Comparison of ENCODE assay signal across 1 cellular context in genomic region chr9:69130456-69131441, GRCh38.
TF ChIP-seq lines count a peak whose summit lies in the region.

No MANE protein-coding gene starts in this region.

TF ChIP-seq in GM23338, 12 proteins besides CTCF, POLR2A, EP300 and RAD21 (continued from another document):
- no peak for TF ChIP-seq ZNF462 (CRISPR knock-in tag; IDR thresholded peaks at IDR 0.05)
- TF ChIP-seq POLR2AphosphoS5 (IDR thresholded peaks at IDR 0.05; ENCODE audit: low read depth), result no peak
- no peak for TF ChIP-seq CREB1 (CRISPR knock-in tag; IDR thresholded peaks at IDR 0.05; ENCODE audit: low read depth)
- no peak for TF ChIP-seq ZNF331 (CRISPR knock-in tag; IDR thresholded peaks at IDR 0.05; ENCODE audit: low read depth)
